ENCODE assay signal across 8 cellular contexts in genomic region chr6:13336553-13336952, GRCh38. TPM values are rescaled to one million over a fixed set of nuclear protein-coding genes. Genes with fewer than 3 reads are reported as not detected.
DNase-seq lines count a peak whose midpoint lies in the region; ATAC-seq and TF ChIP-seq lines count a peak whose summit lies in the region.

No MANE protein-coding gene starts in this region.

- H3K4me1 ChIP-seq in Karpas-422 (ENCODE audit: low read length) (peaks cover 27% of the 10 kb centered on the region), PC-3 (ENCODE audit: insufficient read depth, low read length) (peaks cover 9% of the 10 kb centered on the region), esophagus squamous epithelium (peaks cover 0 to 14% (median 0%) of the 10 kb centered on the region in 3 donors)

- H3K27ac Mint-ChIP-seq in natural killer cell: peak overlapping the region; percentile 6 to 46
- no peak overlapping the region for H3K27ac Mint-ChIP-seq in stimulated activated naive B cell treated with anti-CD40 and anti-IgM and Interleukin-4, amounts not matched to agents 10 μg/mL and 1 μg/mL and 100 μg/mL, for 72 hours

- H3K4me3 Mint-ChIP-seq in natural killer cell: peak overlapping the region; percentile 1
- H3K4me3 Mint-ChIP-seq in stimulated activated naive B cell treated with anti-CD40 and anti-IgM and Interleukin-4, amounts not matched to agents 10 μg/mL and 1 μg/mL and 100 μg/mL, for 72 hours: no peak overlapping the region

- H3K9me3 ChIP-seq in Karpas-422 (ENCODE audit: low read length) (no peaks in the 10 kb centered on the region), PC-3 (ENCODE audit: low read length) (no peaks in the 10 kb centered on the region), esophagus squamous epithelium (no peaks in the 10 kb centered on the region)

- 0 out of 2 replicates have a peak overlapping the region, but pooled peaks have one; percentile 66 for H2AFZ ChIP-seq in Karpas-422 (ENCODE audit: low read length)
- no peak overlapping the region for H2AFZ ChIP-seq in PC-3 (ENCODE audit: low read length)

- peak; percentile 91 for TF ChIP-seq CTCF in PC-3 (conservative IDR thresholded peaks at IDR 0.05; ENCODE audit: low read depth, low read length)
- peak; percentile 81 to 97 (median 93) for TF ChIP-seq CTCF in esophagus squamous epithelium (IDR thresholded peaks at IDR 0.05)
- TF ChIP-seq CTCF in natural killer cell (IDR thresholded peaks at IDR 0.05): peak; percentile 97

- peak; percentile 68 for ATAC-seq in PC-3
- peak; percentile 81 to 88 (median 87) for ATAC-seq in natural killer cell
- ATAC-seq in stimulated activated naive B cell treated with anti-CD40 and anti-IgM and Interleukin-4, amounts not matched to agents 10 μg/mL and 1 μg/mL and 100 μg/mL, for 72 hours (replicated peaks): peak; percentile 59 to 64
- ATAC-seq in HG03571 (IDR thresholded peaks at IDR 0.05; ENCODE audit: unreplicated experiment): no peak

- no peaks in the 10 kb centered on the region for H3F3A ChIP-seq in PC-3 (ENCODE audit: low read length, unreplicated experiment)

- H4K20me1 ChIP-seq in Karpas-422 (ENCODE audit: insufficient read depth, low read depth, low read length) (no peaks in the 10 kb centered on the region), PC-3 (ENCODE audit: low read length) (no peaks in the 10 kb centered on the region)

- DNase-seq in DMS153 (lab: John Stamatoyannopoulos, UW): peak; percentile 23
- DNase-seq in Karpas-422: peak; percentile 89
- peak; percentile 93 for DNase-seq in PC-3
- peak; percentile 74 for DNase-seq in activated T-cell treated with anti-CD3 and anti-CD28 coated beads, Interleukin-2, amount 50 U/mL, for 1 hour
- DNase-seq in esophagus squamous epithelium (lab: John Stamatoyannopoulos, UW): no peak
- peak; percentile 77 for DNase-seq in natural killer cell
- DNase-seq in stimulated activated naive B cell treated with anti-CD40 and anti-IgM and Interleukin-4, amounts not matched to agents 10 μg/mL and 1 μg/mL and 100 μg/mL, for 72 hours: peak; percentile 54

- H3K9me2 ChIP-seq in Karpas-422 (replicated peaks; ENCODE audit: insufficient read depth, low read length) (no peaks in the 10 kb centered on the region), PC-3 (replicated peaks; ENCODE audit: low read length) (no peaks in the 10 kb centered on the region)

- no peak overlapping the region for H3K4me3 ChIP-seq in Karpas-422 (ENCODE audit: low read length)
- no peak overlapping the region for H3K4me3 ChIP-seq in PC-3 (ENCODE audit: low read length)
- H3K4me3 ChIP-seq in esophagus squamous epithelium: no peak overlapping the region

- POLR2A ChIA-PET in PC-3 (lab: Charles Lee; ENCODE audit: unreplicated experiment): no interaction called here

- CTCF ChIA-PET in PC-3 (lab: Charles Lee): no interaction called here

- H3K27ac ChIP-seq in Karpas-422 (ENCODE audit: low read length): no peak overlapping the region
- H3K27ac ChIP-seq in PC-3 (ENCODE audit: low read length): no peak overlapping the region
- H3K27ac ChIP-seq in esophagus squamous epithelium: peak overlapping the region in 1 of 4 donors; percentile 18

- BruUV-seq in PC-3 (replicated peaks; lab: Mats Ljungman, UMichigan): no TSS peak

- H3K27me3 Mint-ChIP-seq in natural killer cell (ENCODE audit: low read depth in 2 of 2): no peaks in the 10 kb centered on the region
- no peaks in the 10 kb centered on the region for H3K27me3 Mint-ChIP-seq in stimulated activated naive B cell treated with anti-CD40 and anti-IgM and Interleukin-4, amounts not matched to agents 10 μg/mL and 1 μg/mL and 100 μg/mL, for 72 hours

- H3K36me3 Mint-ChIP-seq in natural killer cell: no peaks in the 10 kb centered on the region
- H3K36me3 Mint-ChIP-seq in stimulated activated naive B cell treated with anti-CD40 and anti-IgM and Interleukin-4, amounts not matched to agents 10 μg/mL and 1 μg/mL and 100 μg/mL, for 72 hours: no peaks in the 10 kb centered on the region

- no peak for TF ChIP-seq POLR2A in esophagus squamous epithelium (IDR thresholded peaks at IDR 0.05)

- no peaks in the 10 kb centered on the region for H3K9me3 Mint-ChIP-seq in natural killer cell
- H3K9me3 Mint-ChIP-seq in stimulated activated naive B cell treated with anti-CD40 and anti-IgM and Interleukin-4, amounts not matched to agents 10 μg/mL and 1 μg/mL and 100 μg/mL, for 72 hours: peaks cover 0 to 2% of the 10 kb centered on the region in 2 donors

- peaks cover 23 to 25% of the 10 kb centered on the region in 2 donors for H3K4me1 Mint-ChIP-seq in natural killer cell
- peaks cover 27 to 53% of the 10 kb centered on the region in 2 donors for H3K4me1 Mint-ChIP-seq in stimulated activated naive B cell treated with anti-CD40 and anti-IgM and Interleukin-4, amounts not matched to agents 10 μg/mL and 1 μg/mL and 100 μg/mL, for 72 hours

- no peaks in the 10 kb centered on the region for H3K36me3 ChIP-seq in Karpas-422 (ENCODE audit: insufficient read depth, low read length)
- no peaks in the 10 kb centered on the region for H3K36me3 ChIP-seq in PC-3 (ENCODE audit: low read depth, low read length)
- H3K36me3 ChIP-seq in esophagus squamous epithelium: no peaks in the 10 kb centered on the region

- intact Hi-C loops in PC-3 (cut with micrococcal nuclease): loop anchor here (1.0 to 10.0 kb wide), 5 partner anchors 117 to 378 kb away; partner anchors contain the start of gene RANBP9
- intact Hi-C loops in esophagus squamous epithelium (cut with DNase I): loop anchor here (5.0 kb wide), 1 partner anchor 196 kb away; no protein-coding TSS in a partner anchor
- intact Hi-C loops in natural killer cell (cut with micrococcal nuclease): loop anchor here (1.0 to 10.0 kb wide), 3 partner anchors 48 to 239 kb away; no protein-coding TSS in a partner anchor

- no peaks in the 10 kb centered on the region for H3K79me2 ChIP-seq in Karpas-422 (ENCODE audit: low read length)
- no peaks in the 10 kb centered on the region for H3K79me2 ChIP-seq in PC-3 (ENCODE audit: low read length)

- no peak overlapping the region for H3K9ac ChIP-seq in Karpas-422 (ENCODE audit: low read length)
- no peak overlapping the region for H3K9ac ChIP-seq in PC-3 (ENCODE audit: low read length)

- no peak overlapping the region for H3K4me2 ChIP-seq in Karpas-422 (ENCODE audit: low read depth, low read length, poor library complexity, severe bottlenecking)
- no peak overlapping the region for H3K4me2 ChIP-seq in PC-3 (ENCODE audit: low read length)

- WGBS in esophagus squamous epithelium, 2 donors: 13 to 19% methylated on average over 7 to 11 of the region's 11 CpGs

- H3K27me3 ChIP-seq in Karpas-422 (ENCODE audit: low read length) (no peaks in the 10 kb centered on the region), PC-3 (ENCODE audit: low read length) (no peaks in the 10 kb centered on the region), esophagus squamous epithelium (no peaks in the 10 kb centered on the region)

RNA-seq across cellular contexts. Expression of gene TBC1D7, which starts 8.2 kb away (rescaled TPM):
- 16.3 and 28.6 TPM in 2 replicates for total RNA-seq in Karpas-422 (2014; rRNA removed; shearing (Covaris generic); ENCODE audit: low replicate concordance)
- total RNA-seq in PC-3 (2014; rRNA removed) (16.9 and 18.5 TPM in 2 replicates), esophagus squamous epithelium (10 to 100 TPM in 3 of 4 donors, 1 to 10 TPM in 1; 8.2 to 13.5 (median 12.6) TPM), natural killer cell (10 to 100 TPM; 20.1 to 29.7 (median 24.3) TPM)
